ENCODE assay signal across 1 cellular context in the genomic region with DNA sequence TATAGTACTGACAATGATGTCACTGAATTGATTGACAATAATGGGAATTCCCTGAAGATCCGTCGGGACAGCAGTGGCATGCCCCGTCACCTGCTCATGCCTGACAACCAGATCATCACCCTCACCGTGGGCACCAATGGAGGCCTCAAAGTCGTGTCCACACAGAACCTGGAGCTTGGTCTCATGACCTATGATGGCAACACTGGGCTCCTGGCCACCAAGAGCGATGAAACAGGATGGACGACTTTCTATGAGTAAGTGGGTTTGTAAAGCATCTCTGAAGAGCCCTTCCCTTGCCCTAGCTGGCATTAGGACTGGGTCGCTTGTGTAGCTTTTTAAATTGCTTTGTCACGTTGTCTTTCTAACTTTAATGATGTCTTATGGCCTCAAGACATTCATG.
TF ChIP-seq lines count a peak whose summit lies in the region.

No MANE protein-coding gene starts in this region.

TF ChIP-seq in H1, 55 proteins besides CTCF, POLR2A, EP300 and RAD21:
- TF ChIP-seq ASH2L (IDR thresholded peaks at IDR 0.05; ENCODE audit: low read length) (no peak), JUN (IDR thresholded peaks at IDR 0.05; ENCODE audit: low read depth, low read length) (no peak), ZNF274 (IDR thresholded peaks at IDR 0.05; ENCODE audit: borderline replicate concordance, extremely low read depth, low read length) (no peak), RNF2 (IDR thresholded peaks at IDR 0.05; ENCODE audit: borderline replicate concordance, low read depth, low read length, missing control alignments, poor library complexity, severe bottlenecking) (no peak), SAP30 (IDR thresholded peaks at IDR 0.05; ENCODE audit: insufficient read depth, insufficient replicate concordance, low read length) (no peak), KDM4A (IDR thresholded peaks at IDR 0.05; ENCODE audit: low read depth, low read length, severe bottlenecking) (no peak), HDAC6 (IDR thresholded peaks at IDR 0.05; ENCODE audit: low read depth, low read length) (no peak), SP2 (IDR thresholded peaks at IDR 0.05; ENCODE audit: low read length) (no peak), SUZ12 (IDR thresholded peaks at IDR 0.05; ENCODE audit: low read length) (no peak), RXRA (IDR thresholded peaks at IDR 0.05; ENCODE audit: insufficient read depth, low read depth, low read length) (no peak)
- TF ChIP-seq, protein P1, sequence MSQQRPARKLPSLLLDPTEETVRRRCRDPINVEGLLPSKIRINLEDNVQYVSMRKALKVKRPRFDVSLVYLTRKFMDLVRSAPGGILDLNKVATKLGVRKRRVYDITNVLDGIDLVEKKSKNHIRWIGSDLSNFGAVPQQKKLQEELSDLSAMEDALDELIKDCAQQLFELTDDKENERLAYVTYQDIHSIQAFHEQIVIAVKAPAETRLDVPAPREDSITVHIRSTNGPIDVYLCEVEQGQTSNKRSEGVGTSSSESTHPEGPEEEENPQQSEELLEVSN (IDR thresholded peaks at IDR 0.05), result no peak
